ENCODE assay signal across 8 cellular contexts in genomic region chr17:77474292-77474988, GRCh38.
DNase-seq lines count a peak whose midpoint lies in the region; ATAC-seq and TF ChIP-seq lines count a peak whose summit lies in the region.

No MANE protein-coding gene starts in this region.

- H3K9me3 Mint-ChIP-seq in chondrocyte (ENCODE audit: low read depth) (peaks cover 4% of the 10 kb centered on the region), neural crest cell (no peaks in the 10 kb centered on the region)

- H3K27me3 Mint-ChIP-seq in chondrocyte (ENCODE audit: low read depth), result no peaks in the 10 kb centered on the region
- no peaks in the 10 kb centered on the region for H3K27me3 Mint-ChIP-seq in neural crest cell (ENCODE audit: low read depth)

- DNase-seq in Daoy (ENCODE audit: low read depth), result peak; percentile 69
- peak; percentile 38 to 91 for DNase-seq in NCI-H446 (lab: John Stamatoyannopoulos, UW)
- DNase-seq in chondrocyte (ENCODE audit: low spot score), result no peak
- DNase-seq in neural crest cell (ENCODE audit: low read depth, low spot score), result no peak
- no peak for DNase-seq in stimulated activated CD4-positive, alpha-beta T cell treated with anti-CD3 and anti-CD28 coated beads, Interleukin-4, amount 100 ng/mL, for 4 hours
- DNase-seq in HuH-7.5 (ENCODE audit: low spot score), result no peak

- no peak for ATAC-seq in GM21360 (IDR thresholded peaks at IDR 0.05; ENCODE audit: unreplicated experiment)
- no peak for ATAC-seq in HG03025 (IDR thresholded peaks at IDR 0.05; ENCODE audit: low FRiP score, unreplicated experiment)

- H3K27ac Mint-ChIP-seq in chondrocyte (ENCODE audit: unreplicated experiment) (peak overlapping the region; percentile 22), neural crest cell (ENCODE audit: unreplicated experiment) (no peak overlapping the region)

- H3K4me1 Mint-ChIP-seq in chondrocyte (ENCODE audit: low read depth), result peaks cover 96% of the 10 kb centered on the region
- peaks cover 98% of the 10 kb centered on the region for H3K4me1 Mint-ChIP-seq in neural crest cell

- H3K4me3 Mint-ChIP-seq in chondrocyte (ENCODE audit: unreplicated experiment) (no peak overlapping the region), neural crest cell (peak overlapping the region; percentile 81)

- H3K36me3 Mint-ChIP-seq in chondrocyte (ENCODE audit: low read depth) (peaks cover 8% of the 10 kb centered on the region), neural crest cell (ENCODE audit: low read depth) (peaks cover 11% of the 10 kb centered on the region)

- TF ChIP-seq CTCF in chondrocyte (IDR thresholded peaks at IDR 0.05) (no peak), neural crest cell (conservative IDR thresholded peaks at IDR 0.05) (no peak)

Comparison
In these comparisons a context has a peak if more than half of its experiments do, and no peak if none do; other contexts are left out.
1. DNase-seq: peak in Daoy (single experiment) and NCI-H446 (2 of 2); none in chondrocyte (single experiment), neural crest cell (single experiment), stimulated activated CD4-positive, alpha-beta T cell treated with anti-CD3 and anti-CD28 coated beads, Interleukin-4, amount 100 ng/mL, for 4 hours (0 of 2) and HuH-7.5 (single experiment).